8 cellular contexts compared by ENCODE assay signal in the genomic region with DNA sequence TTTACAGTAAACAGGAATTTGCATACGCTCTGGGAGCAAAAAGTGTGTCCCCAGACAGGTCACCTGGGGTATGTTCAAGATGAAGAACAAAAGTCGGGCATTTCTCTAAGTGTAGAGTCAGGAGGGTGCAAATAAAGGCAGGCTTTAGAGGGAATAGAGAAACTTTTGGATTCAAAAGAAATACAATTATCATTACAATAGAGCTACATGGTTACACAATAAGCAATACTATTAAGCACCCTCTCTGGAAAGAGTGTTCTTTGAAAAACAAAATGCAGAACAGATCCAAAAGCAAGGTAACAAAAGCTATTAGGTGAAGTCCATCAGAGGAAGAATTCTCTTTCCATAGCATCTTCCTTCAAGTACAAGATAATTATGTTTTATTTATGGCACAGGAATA.
"Had no signal": no experiment of that assay in that cellular context is flagged by ENCODE, and none has a peak within 500 bp of the region (broad histone marks: within the 10 kb centered on the region; RNA-seq: fewer than 3 reads in every experiment).

No MANE protein-coding gene starts in this region.

- H3K4me3 Mint-ChIP-seq: IgD-negative memory B cell had no signal

- H3K4me1 Mint-ChIP-seq: IgD-negative memory B cell had no signal

- H3K9me3 Mint-ChIP-seq: IgD-negative memory B cell had no signal

- ATAC-seq: HepG2 had no signal

- DNase-seq: GOT3, H7, HCEC 1CT, KBM-7 had no signal

- H3K27ac ChIP-seq: HL-60, KMS-11 had no signal

- H3K4me2 ChIP-seq: KMS-11 had no signal

- H3K9ac ChIP-seq: KMS-11 had no signal
